ENCODE assay signal across 34 cellular contexts in genomic region chr3:63384382-63384781, GRCh38.
DNase-seq lines count a peak whose midpoint lies in the region; ATAC-seq, FAIRE-seq and TF ChIP-seq lines count a peak whose summit lies in the region.
"Had no signal": no experiment of that assay in that cellular context is flagged by ENCODE, and none has a peak within 500 bp of the region (broad histone marks: within the 10 kb centered on the region; RNA-seq: fewer than 3 reads in every experiment).

No MANE protein-coding gene starts in this region.

- no peak for TF ChIP-seq POLR2A in HepG2 (IDR thresholded peaks at IDR 0.05; ENCODE audit: insufficient read depth in 1 of 2, low read depth in 2 of 2, low read length in 2 of 2)
- no peak for TF ChIP-seq POLR2A in right lobe of liver (IDR thresholded peaks at IDR 0.05)
- no peak for TF ChIP-seq POLR2A in A549 (IDR thresholded peaks at IDR 0.05; ENCODE audit: low read length)
- TF ChIP-seq POLR2A in IMR-90 (IDR thresholded peaks at IDR 0.05; ENCODE audit: low read depth, low read length) = no peak
- TF ChIP-seq POLR2A in K562 (conservative IDR thresholded peaks at IDR 0.05) = no peak

- intact Hi-C loops in HepG2 (cut with micrococcal nuclease; ENCODE audit: unreplicated experiment) = no loop called here
- intact Hi-C loops in right lobe of liver (cut with DNase I) = no loop called here
- intact Hi-C loops in IMR-90 (cut with micrococcal nuclease) = no loop called here
- intact Hi-C loops in K562 (cut with micrococcal nuclease) = no loop called here

- POLR2A ChIA-PET in HepG2 (lab: Yijun Ruan, JAX) = no interaction called here
- POLR2A ChIA-PET in A549 (lab: Yijun Ruan, JAX) = no interaction called here
- POLR2A ChIA-PET in IMR-90 (lab: Charles Lee; ENCODE audit: unreplicated experiment) = no interaction called here
- POLR2A ChIA-PET in K562 (lab: Yijun Ruan, JAX) = no interaction called here

- no peaks in the 10 kb centered on the region for H3K79me1 ChIP-seq in IMR-90 (ENCODE audit: low read depth in 1 of 2, low read length in 2 of 2)

- in situ Hi-C loops in HepG2 (cut with HindIII; ENCODE audit: extremely low pct_ligation_motif_present, low pct_unique_long_range_greater_than_20kb) (no loop called here), IMR-90 (cut with MboI; ENCODE audit: low sequenced_read_pairs) (no loop called here), K562 (cut with MboI) (no loop called here)

- H3K79me2 ChIP-seq in HepG2 (ENCODE audit: insufficient read depth, low read length) = no peaks in the 10 kb centered on the region
- H3K79me2 ChIP-seq in K562 (ENCODE audit: control insufficient read depth, insufficient read depth, low read length) = no peaks in the 10 kb centered on the region

- H3K36me3 ChIP-seq in HepG2 (replicated peaks in 1 of 2; ENCODE audit: control insufficient read depth in 1 of 2, insufficient read depth in 2 of 2, low read length in 2 of 2) (no peaks in the 10 kb centered on the region), right lobe of liver (no peaks in the 10 kb centered on the region), IMR-90 (ENCODE audit: control insufficient read depth, insufficient read depth, low read length) (no peaks in the 10 kb centered on the region), K562 (ENCODE audit: control insufficient read depth, insufficient read depth, low read length) (no peaks in the 10 kb centered on the region)
- H3K36me3 ChIP-seq: BE2C; BLaER1; BLaER1 treated with 17β-estradiol and CSF1 and Interleukin-3, amounts not matched to agents 10 nM and 100 nM had no signal

- H2AK9ac ChIP-seq in IMR-90 (replicated peaks; ENCODE audit: low read depth, low read length, poor library complexity) = no peak overlapping the region

- H3K14ac ChIP-seq in IMR-90 (replicated peaks; ENCODE audit: low read depth, low read length) = no peak overlapping the region

- no peak overlapping the region for H2BK20ac ChIP-seq in IMR-90 (ENCODE audit: low read depth, low read length)

- dilution Hi-C loops in IMR-90 (cut with HindIII; ENCODE audit: low sequenced_read_pairs, unreplicated experiment) = no loop called here

- H3K27ac ChIP-seq in HepG2 (ENCODE audit: extremely low read length, insufficient read depth, low read length) (no peak overlapping the region), right lobe of liver (no peak overlapping the region), A549 (no peak overlapping the region), IMR-90 (ENCODE audit: insufficient read depth, low read length) (no peak overlapping the region), K562 (ENCODE audit: extremely low read depth, low read depth, low read length) (no peak overlapping the region)
- H3K27ac ChIP-seq: 22Rv1; BLaER1; BLaER1 treated with 17β-estradiol and CSF1 and Interleukin-3, amounts not matched to agents 10 nM and 100 nM; C4-2B had no signal

- no peak overlapping the region for H2AK5ac ChIP-seq in IMR-90 (ENCODE audit: low read depth, low read length)

- H2BK120ac ChIP-seq in IMR-90 (ENCODE audit: low read depth, low read length) = no peak overlapping the region

- 18% methylated on average over 3 of the region's 3 CpGs for WGBS in HepG2 (ENCODE audit: low lambda C conversion rate)
- WGBS in right lobe of liver (ENCODE audit: insufficient coverage, low coverage, low lambda C conversion rate, missing lambda C conversion rate) = 38% methylated on average over 3 of the region's 3 CpGs
- WGBS in A549 (ENCODE audit: missing lambda C conversion rate) = 20% methylated on average over 3 of the region's 3 CpGs
- no CpG with 5 or more reads among the region's 3 CpGs for WGBS in IMR-90 (ENCODE audit: extremely low coverage in 2 of 2, insufficient read length in 1 of 2), 2 experiments
- 2% methylated on average over 3 of the region's 3 CpGs for WGBS in K562 (ENCODE audit: insufficient coverage, low coverage, missing lambda C conversion rate)

- H3K4ac ChIP-seq in IMR-90 (ENCODE audit: low read depth, low read length) = no peak overlapping the region

- H4K20me1 ChIP-seq in HepG2 (ENCODE audit: insufficient read depth, low read length) = no peaks in the 10 kb centered on the region
- H4K20me1 ChIP-seq in IMR-90 (ENCODE audit: insufficient read depth, low read length) = no peaks in the 10 kb centered on the region
- H4K20me1 ChIP-seq in K562 (replicated peaks; ENCODE audit: control insufficient read depth, insufficient read depth, low read length) = no peaks in the 10 kb centered on the region
- H4K20me1 ChIP-seq: BLaER1; BLaER1 treated with 17β-estradiol and CSF1 and Interleukin-3, amounts not matched to agents 10 nM and 100 nM had no signal

- H3K23ac ChIP-seq in IMR-90 (ENCODE audit: low read depth, low read length) = no peak overlapping the region

- H3K4me1 ChIP-seq in HepG2 (ENCODE audit: insufficient read depth, low read length) (no peaks in the 10 kb centered on the region), right lobe of liver (no peaks in the 10 kb centered on the region), A549 (no peaks in the 10 kb centered on the region), IMR-90 (ENCODE audit: control insufficient read depth, insufficient read depth, low read length) (no peaks in the 10 kb centered on the region), K562 (replicated peaks in 1 of 2; ENCODE audit: control insufficient read depth in 2 of 2, insufficient read depth in 2 of 2, low read length in 2 of 2) (no peaks in the 10 kb centered on the region)
- H3K4me1 ChIP-seq: BE2C, Caco-2 had no signal

- no peak for TF ChIP-seq EP300 in HepG2 (IDR thresholded peaks at IDR 0.05; ENCODE audit: low read depth in 2 of 2, low read length in 2 of 2)
- no peak for TF ChIP-seq EP300 in HepG2 (CRISPR knock-in tag; IDR thresholded peaks at IDR 0.05; ENCODE audit: borderline replicate concordance)
- no peak for TF ChIP-seq EP300 in A549 (IDR thresholded peaks at IDR 0.05)
- TF ChIP-seq EP300 in K562 (IDR thresholded peaks at IDR 0.05; ENCODE audit: low read length) = no peak

- no peak overlapping the region for H4K91ac ChIP-seq in IMR-90 (ENCODE audit: insufficient read depth, low read depth, low read length)

- FAIRE-seq in HepG2 (lab: Jason Lieb, UNC) (no peak), A549 (lab: Jason Lieb, UNC) (no peak), K562 (lab: Jason Lieb, UNC) (no peak)
- FAIRE-seq: A204.1, D721Med had no signal

- no peak for TF ChIP-seq RAD21 in HepG2 (CRISPR knock-in tag; IDR thresholded peaks at IDR 0.05)
- TF ChIP-seq RAD21 in A549 (conservative IDR thresholded peaks at IDR 0.05 in 1 of 2, IDR thresholded peaks at IDR 0.05 in 1 of 2) = no peak
- TF ChIP-seq RAD21 in IMR-90 (IDR thresholded peaks at IDR 0.05; ENCODE audit: low read length) = no peak
- TF ChIP-seq RAD21 in K562 (CRISPR knock-in tag; conservative IDR thresholded peaks at IDR 0.05 in 1 of 2, IDR thresholded peaks at IDR 0.05 in 1 of 2) = no peak

- ATAC-seq in HepG2 = no peak
- no peak for ATAC-seq in right lobe of liver
- ATAC-seq in A549 = no peak
- ATAC-seq in IMR-90 (ENCODE audit: low read depth) = no peak
- no peak for ATAC-seq in K562
- ATAC-seq: CD8-positive, alpha-beta T cell had no signal

- H2AFZ ChIP-seq in HepG2 (ENCODE audit: low read length) (no peak overlapping the region), IMR-90 (replicated peaks; ENCODE audit: low read length, poor library complexity) (no peak overlapping the region), K562 (ENCODE audit: low read depth, low read length) (no peak overlapping the region)

- no peaks in the 10 kb centered on the region; a peak in 1 of 5 replicates for H3K27me3 ChIP-seq in HepG2 (ENCODE audit: control insufficient read depth in 1 of 2, insufficient read depth in 2 of 2, low read length in 2 of 2)
- no peaks in the 10 kb centered on the region for H3K27me3 ChIP-seq in right lobe of liver
- no peaks in the 10 kb centered on the region for H3K27me3 ChIP-seq in IMR-90 (ENCODE audit: control insufficient read depth, insufficient read depth, low read length)
- H3K27me3 ChIP-seq in K562 (ENCODE audit: control insufficient read depth in 2 of 2, insufficient read depth in 2 of 2, low read length in 2 of 2) = no peaks in the 10 kb centered on the region
- H3K27me3 ChIP-seq: BLaER1; BLaER1 treated with 17β-estradiol and CSF1 and Interleukin-3, amounts not matched to agents 10 nM and 100 nM had no signal

- no peak overlapping the region for H3K4me3 ChIP-seq in HepG2 (replicated peaks in 1 of 3; ENCODE audit: insufficient read depth in 1 of 3, low read depth in 2 of 3, low read length in 3 of 3)
- no peak overlapping the region for H3K4me3 ChIP-seq in right lobe of liver
- H3K4me3 ChIP-seq in A549 = no peak overlapping the region
- H3K4me3 ChIP-seq in IMR-90 (ENCODE audit: insufficient read depth, low read depth, low read length) = no peak overlapping the region
- no peak overlapping the region for H3K4me3 ChIP-seq in K562
- H3K4me3 ChIP-seq: BLaER1; BLaER1 treated with 17β-estradiol and CSF1 and Interleukin-3, amounts not matched to agents 10 nM and 100 nM had no signal

- H3K18ac ChIP-seq in IMR-90 (ENCODE audit: low read depth, low read length) = no peak overlapping the region

- H3K9me1 ChIP-seq in IMR-90 (ENCODE audit: insufficient read depth, low read length) = no peaks in the 10 kb centered on the region
- no peaks in the 10 kb centered on the region for H3K9me1 ChIP-seq in K562 (ENCODE audit: control insufficient read depth, insufficient read depth, low read length)

- no peak overlapping the region for H4K5ac ChIP-seq in IMR-90 (ENCODE audit: low read depth, low read length)

- BruUV-seq in HepG2 (replicated peaks; lab: Mats Ljungman, UMichigan) (no TSS peak), IMR-90 (replicated peaks; lab: Mats Ljungman, UMichigan) (no TSS peak), K562 (replicated peaks; lab: Mats Ljungman, UMichigan) (no TSS peak)

- H3K9ac ChIP-seq in HepG2 (ENCODE audit: insufficient read depth, low read depth, low read length) = no peak overlapping the region
- no peak overlapping the region for H3K9ac ChIP-seq in IMR-90 (ENCODE audit: low read depth, low read length)
- H3K9ac ChIP-seq in K562 (ENCODE audit: insufficient read depth in 1 of 2, low read depth in 2 of 2, low read length in 2 of 2) = no peak overlapping the region
- H3K9ac ChIP-seq: BLaER1; BLaER1 treated with 17β-estradiol and CSF1 and Interleukin-3, amounts not matched to agents 10 nM and 100 nM had no signal

- H2BK5ac ChIP-seq in IMR-90 (ENCODE audit: low read depth, low read length, poor library complexity, severe bottlenecking) = no peak overlapping the region

- H2BK15ac ChIP-seq in IMR-90 (ENCODE audit: low read depth, low read length) = no peak overlapping the region

- CTCF ChIA-PET in HepG2 (lab: Yijun Ruan, JAX; ENCODE audit: low intra/inter-chr PET ratio, low total read pairs) = no interaction called here
- CTCF ChIA-PET in A549 (lab: Yijun Ruan, JAX) = interaction anchor here (0.9 to 1.2 kb wide), 2 partner anchors 14 to 748 kb away, joined by 3 to 4 read pairs; no protein-coding TSS in a partner anchor
- CTCF ChIA-PET in IMR-90 (lab: Yijun Ruan, JAX) = no interaction called here
- CTCF ChIA-PET in K562 (lab: Yijun Ruan, JAX; ENCODE audit: low intra/inter-chr PET ratio) = no interaction called here

- H3K9me3 ChIP-seq in HepG2 (ENCODE audit: low read length) = no peaks in the 10 kb centered on the region
- no peaks in the 10 kb centered on the region for H3K9me3 ChIP-seq in right lobe of liver
- H3K9me3 ChIP-seq in A549 = no peaks in the 10 kb centered on the region
- no peaks in the 10 kb centered on the region for H3K9me3 ChIP-seq in IMR-90 (ENCODE audit: control insufficient read depth, insufficient read depth, low read length)
- no peaks in the 10 kb centered on the region for H3K9me3 ChIP-seq in K562 (replicated peaks; ENCODE audit: control insufficient read depth, insufficient read depth, low read depth, low read length)
- H3K9me3 ChIP-seq: BE2C, BLaER1, Caco-2 had no signal

- no peak overlapping the region for H4K8ac ChIP-seq in IMR-90 (ENCODE audit: low read depth in 2 of 2, low read length in 2 of 2)

- TF ChIP-seq CTCF in HepG2 (CRISPR knock-in tag; IDR thresholded peaks at IDR 0.05) = no peak
- no peak for TF ChIP-seq CTCF in right lobe of liver (IDR thresholded peaks at IDR 0.05)
- TF ChIP-seq CTCF in A549 (IDR thresholded peaks at IDR 0.05) = no peak
- no peak for TF ChIP-seq CTCF in IMR-90 (conservative IDR thresholded peaks at IDR 0.05; ENCODE audit: low read depth, low read length)
- no peak for TF ChIP-seq CTCF in K562 (IDR thresholded peaks at IDR 0.05 in 2 of 3, conservative IDR thresholded peaks at IDR 0.05 in 1 of 3; ENCODE audit: insufficient read depth in 2 of 3, low read depth in 1 of 3, low read length in 3 of 3)

- DNase-seq in HepG2 (ENCODE audit: low spot score) (no peak), right lobe of liver (no peak), A549 (ENCODE audit: low read depth in 1 of 2, low spot score in 1 of 2) (no peak), IMR-90 (no peak), K562 (ENCODE audit: extremely low read depth in 1 of 4, low spot score in 3 of 4) (no peak), HuH-7 (ENCODE audit: low spot score) (no peak), inferior parietal cortex (ENCODE audit: extremely low spot score) (no peak), midbrain (lab: John Stamatoyannopoulos, UW) (no peak)
- DNase-seq: 8988T; ACHN; AML-193; BE2C; C1 segment of cervical spinal cord; Caco-2; Calu3; CD4-positive, alpha-beta memory T cell; CD4-positive, alpha-beta T cell; CD4-positive, CD25-positive, alpha-beta regulatory T cell; CD8-positive, alpha-beta memory T cell; CD8-positive, alpha-beta T cell; COR-L47; DMS 273 treated with DMSO at 0.1 percent for 48 hours; DMS153; DMS53; DMS79; DMS79 treated with DMSO at 0.1 percent for 48 hours; DND-41; EL had no signal

- no peak overlapping the region for H3K56ac ChIP-seq in IMR-90 (ENCODE audit: extremely low read depth, insufficient read depth, low read length)

- H3K4me2 ChIP-seq in HepG2 (ENCODE audit: low read depth, low read length) (no peak overlapping the region), A549 (no peak overlapping the region), IMR-90 (ENCODE audit: low read depth, low read length) (no peak overlapping the region), K562 (ENCODE audit: insufficient read depth, low read length) (no peak overlapping the region)
- H3K4me2 ChIP-seq: BLaER1; BLaER1 treated with 17β-estradiol and CSF1 and Interleukin-3, amounts not matched to agents 10 nM and 100 nM had no signal

Comparison
In these comparisons a context has a peak if more than half of its experiments do, and no peak if none do; other contexts are left out.
1. Of the 241 proteins assayed by ChIP-seq in both HepG2 and K562: peak only in HepG2: none; only in K562: MAFG; in both: MAFF and MAFK; in neither: 238.